ENCODE assay signal across 8 cellular contexts in the genomic region with DNA sequence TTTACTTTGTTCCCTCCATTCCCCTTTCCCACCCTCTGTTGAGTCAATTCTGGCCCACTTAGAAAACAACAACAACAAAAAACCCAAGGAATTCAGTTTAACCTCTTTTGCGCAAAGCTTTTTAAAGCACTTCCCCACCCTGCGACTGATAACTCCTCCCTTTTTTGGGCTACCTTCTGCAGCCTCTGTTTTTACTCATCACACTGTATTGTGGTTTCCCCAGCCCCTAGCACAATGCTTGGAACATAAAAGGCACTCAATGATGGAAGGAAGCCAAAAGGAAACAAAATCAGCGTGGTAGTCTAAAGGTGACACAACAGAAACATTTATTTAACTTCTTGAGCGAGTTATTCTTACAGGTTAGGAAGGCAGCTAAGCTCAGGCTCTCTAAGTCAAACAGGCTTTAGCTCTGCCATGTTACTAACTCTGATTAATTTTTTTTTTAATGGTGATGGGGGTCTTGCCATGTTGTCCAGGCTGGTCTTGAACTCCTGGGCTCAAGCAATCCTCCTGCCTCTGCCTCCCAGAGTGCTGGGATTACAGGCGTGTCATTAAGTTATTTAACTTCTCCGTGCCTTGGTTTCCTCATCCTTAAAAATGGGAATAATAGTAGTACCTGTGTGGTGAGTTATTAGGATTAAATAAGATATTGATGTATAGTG. TPM values are rescaled to one million over a fixed set of nuclear protein-coding genes. Genes with fewer than 3 reads are reported as not detected.
DNase-seq lines count a peak whose midpoint lies in the region; ATAC-seq and TF ChIP-seq lines count a peak whose summit lies in the region.

No MANE protein-coding gene starts in this region.

- H3K27ac ChIP-seq in right atrium auricular region (peak overlapping the region; percentile 88 to 91), VCaP (peak overlapping the region; percentile 82; the same call in 1 of the 2 replicates)

- H3K27me3 Mint-ChIP-seq in nephron progenitor cell (ENCODE audit: low read depth, poor library complexity): peaks cover 10% of the 10 kb centered on the region

- H3K4me1 ChIP-seq in right atrium auricular region: peaks cover 0 to 52% of the 10 kb centered on the region in 2 donors

- H3K36me3 ChIP-seq in right atrium auricular region: no peaks in the 10 kb centered on the region

- H3K4me3 ChIP-seq in right atrium auricular region: peak overlapping the region; percentile 77 to 92

- no peaks in the 10 kb centered on the region for H3K27me3 ChIP-seq in right atrium auricular region

- H3K9me3 Mint-ChIP-seq in nephron progenitor cell: no peaks in the 10 kb centered on the region

- peak overlapping the region; percentile 75 for H3K27ac Mint-ChIP-seq in nephron progenitor cell

- H3K36me3 Mint-ChIP-seq in nephron progenitor cell (ENCODE audit: low read depth): no peaks in the 10 kb centered on the region

- intact Hi-C loops in Right ventricle myocardium inferior (cut with DNase I): loop anchor here (2.0 to 5.0 kb wide), 2 partner anchors 73 to 105 kb away; a partner anchor contains a TSS

- TF ChIP-seq CTCF in right atrium auricular region (IDR thresholded peaks at IDR 0.05) (no peak), VCaP (conservative IDR thresholded peaks at IDR 0.05) (no peak), nephron progenitor cell (IDR thresholded peaks at IDR 0.05) (no peak)

- no peaks in the 10 kb centered on the region for H3K9me3 ChIP-seq in right atrium auricular region

- H3K4me1 Mint-ChIP-seq in nephron progenitor cell: peaks cover 64% of the 10 kb centered on the region

- H3K4me3 Mint-ChIP-seq in nephron progenitor cell: peak overlapping the region; percentile 95

- DNase-seq in right atrium auricular region (ENCODE audit: low spot score) (no peak), Right ventricle myocardium inferior (ENCODE audit: missing footprints) (no peak), LoVo (ENCODE audit: low spot score) (peak; percentile 50), nephron progenitor cell (no peak)
- peak; percentile 15 for DNase-seq in effector CD8-positive, alpha-beta T cell (lab: John Stamatoyannopoulos, UW)

- ATAC-seq in Right ventricle myocardium inferior: no peak
- ATAC-seq in GM21381 (IDR thresholded peaks at IDR 0.05; ENCODE audit: unreplicated experiment): no peak
- ATAC-seq in GM21515 (IDR thresholded peaks at IDR 0.05; ENCODE audit: unreplicated experiment): no peak

RNA-seq across cellular contexts. Expression of a gene that starts 1.3 kb away (rescaled TPM):
- 10 to 100 TPM; 12.5 to 12.7 TPM for total RNA-seq in right atrium auricular region
- total RNA-seq in Right ventricle myocardium inferior: 19.7 TPM

Comparison
In these comparisons a context has a peak if more than half of its experiments do, and no peak if none do; other contexts are left out.
1. DNase-seq: peak in LoVo (single experiment) and effector CD8-positive, alpha-beta T cell (single experiment); none in right atrium auricular region (single experiment), Right ventricle myocardium inferior (single experiment) and nephron progenitor cell (single experiment).